ENCODE assay signal across 9 cellular contexts in the genomic region with DNA sequence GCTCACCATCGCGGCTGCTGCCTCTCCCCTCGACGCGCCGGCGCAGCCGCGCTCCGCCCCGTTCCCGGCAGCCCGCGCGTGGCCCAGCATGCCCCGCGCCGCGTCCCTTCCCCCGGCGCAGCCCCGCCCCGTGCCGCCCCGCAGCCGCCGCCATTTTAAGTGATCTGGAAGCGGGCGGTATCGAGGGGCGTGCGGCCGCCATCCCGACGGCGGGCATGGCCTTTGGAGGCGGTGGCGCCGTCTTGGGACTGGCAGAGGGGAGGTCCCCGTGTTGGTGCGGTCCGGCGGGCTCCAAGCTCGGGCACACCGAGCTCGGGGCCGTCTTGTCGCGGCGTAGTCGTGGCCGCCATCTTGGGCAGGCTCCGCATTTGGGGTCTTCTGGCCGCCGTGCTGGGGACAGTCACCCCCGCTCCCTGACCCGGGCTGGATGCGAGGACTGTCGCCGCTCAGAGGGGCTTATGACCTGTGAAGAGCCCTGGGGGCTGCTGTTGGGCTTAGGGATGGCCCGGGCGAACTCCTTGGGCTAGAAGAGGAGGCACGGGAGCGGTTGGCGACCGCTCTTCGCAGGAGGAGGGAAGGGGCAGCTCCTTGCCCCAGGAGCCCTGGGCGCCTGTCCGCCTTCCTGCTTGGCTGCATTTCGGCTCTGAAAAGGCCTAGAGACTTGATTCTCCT.
DNase-seq lines count a peak whose midpoint lies in the region; ATAC-seq and FAIRE-seq lines count a peak whose summit lies in the region.
"Had no signal": no experiment of that assay in that cellular context is flagged by ENCODE, and none has a peak within 500 bp of the region (broad histone marks: within the 10 kb centered on the region; RNA-seq: fewer than 3 reads in every experiment).

A gene (minus strand): TSS at position 50 of the 672 bp plus-strand sequence. CDS start 41 bp downstream, at position 9.

- H3K27me3 ChIP-seq in BLaER1: no peaks in the 10 kb centered on the region

- H3K9me3 ChIP-seq in BLaER1: no peaks in the 10 kb centered on the region

- peak within 1 kb of the TSS; percentile 99 for H3K4me3 ChIP-seq in BLaER1

- peak within 1 kb of the TSS; percentile 100 for H3K9ac ChIP-seq in BLaER1

- H3K36me3 ChIP-seq in BLaER1: peaks cover 32% of the 10 kb centered on the region

- peak within 1 kb of the TSS; percentile 100 for H3K27ac ChIP-seq in BLaER1

- peaks cover 44% of the 10 kb centered on the region for H4K20me1 ChIP-seq in BLaER1

- peak within 1 kb of the TSS; percentile 99 for H3K4me2 ChIP-seq in BLaER1

- ATAC-seq in HG03457 (IDR thresholded peaks at IDR 0.05; ENCODE audit: unreplicated experiment): peak; percentile 45

- peaks cover 41% of the 10 kb centered on the region for H3K4me1 ChIP-seq in BLaER1

- peak; percentile 33 for FAIRE-seq in GM19239 (lab: Jason Lieb, UNC)
- FAIRE-seq: colon had no signal

- peak; percentile 97 for DNase-seq in GM19239 (ENCODE audit: insufficient read length, low spot score)
- peak; percentile 17 for DNase-seq in NCI-H82 treated with DMSO at 0.1 percent for 48 hours (lab: John Stamatoyannopoulos, UW; ENCODE audit: unreplicated experiment)
- peak; percentile 96 for DNase-seq in activated CD8-positive, alpha-beta memory T cell treated with anti-CD3 and anti-CD28 coated beads for 24 hours
- peak; percentile 82 for DNase-seq in effector CD8-positive, alpha-beta T cell (lab: John Stamatoyannopoulos, UW)
- peak; percentile 81 for DNase-seq in medulla oblongata (ENCODE audit: extremely low spot score)
- peak; percentile 77 to 87 (median 81) for DNase-seq in stimulated activated CD4-positive, alpha-beta T cell treated with anti-CD3 and anti-CD28 coated beads, TNF-alpha, amount 100 ng/mL, for 48 hours (ENCODE audit: low read depth in 3 of 3)

Comparison
In these comparisons a context has a peak if more than half of its experiments do, and no peak if none do; other contexts are left out.
1. Peak in every context shown above with its lines: DNase-seq, ATAC-seq, H3K4me3 ChIP-seq and H3K27ac ChIP-seq.
2. DNase-seq: peak in every context shown above with its lines; median percentile 97 in GM19239; 96 in activated CD8-positive, alpha-beta memory T cell treated with anti-CD3 and anti-CD28 coated beads for 24 hours; 82 in effector CD8-positive, alpha-beta T cell; 81 in medulla oblongata; 81 in stimulated activated CD4-positive, alpha-beta T cell treated with anti-CD3 and anti-CD28 coated beads, TNF-alpha, amount 100 ng/mL, for 48 hours; 17 in NCI-H82 treated with DMSO at 0.1 percent for 48 hours.